1 cellular context compared by ENCODE assay signal in genomic region chr14:70654609-70655008, GRCh38.
TF ChIP-seq lines count a peak whose summit lies in the region.

No MANE protein-coding gene starts in this region.

TF ChIP-seq in H1, 55 proteins besides CTCF, POLR2A, EP300 and RAD21:
- TF ChIP-seq E2F6 (IDR thresholded peaks at IDR 0.05) (no peak), JUN (IDR thresholded peaks at IDR 0.05; ENCODE audit: low read depth, low read length) (no peak), CHD7 (IDR thresholded peaks at IDR 0.05; ENCODE audit: insufficient replicate concordance, low read length) (no peak), RNF2 (IDR thresholded peaks at IDR 0.05; ENCODE audit: borderline replicate concordance, low read depth, low read length, missing control alignments, poor library complexity, severe bottlenecking) (no peak), CHD2 (IDR thresholded peaks at IDR 0.05; ENCODE audit: low read length) (no peak), SP1 (IDR thresholded peaks at IDR 0.05; ENCODE audit: low read depth, low read length) (no peak), HDAC6 (IDR thresholded peaks at IDR 0.05; ENCODE audit: low read depth, low read length) (no peak), BCL11A (IDR thresholded peaks at IDR 0.05; ENCODE audit: low read depth in 2 of 2, low read length in 2 of 2) (no peak), CHD1 (IDR thresholded peaks at IDR 0.05; ENCODE audit: low read depth, low read length) (no peak), CEBPB (IDR thresholded peaks at IDR 0.05; ENCODE audit: low read depth, low read length) (no peak), USF2 (IDR thresholded peaks at IDR 0.05; ENCODE audit: low read length) (no peak), GTF2F1 (IDR thresholded peaks at IDR 0.05; ENCODE audit: borderline replicate concordance, low read depth, low read length) (no peak), KDM5A (IDR thresholded peaks at IDR 0.05; ENCODE audit: low read length) (no peak), MAFK (IDR thresholded peaks at IDR 0.05; ENCODE audit: low read depth, low read length) (no peak), POU5F1 (IDR thresholded peaks at IDR 0.05; ENCODE audit: low read depth, low read length) (no peak), CTBP2 (IDR thresholded peaks at IDR 0.05; ENCODE audit: borderline replicate concordance, insufficient read depth, insufficient read length, low read length) (no peak), NRF1 (IDR thresholded peaks at IDR 0.05; ENCODE audit: low read depth, low read length) (no peak)
